In genomic region chr4:110527156-110527555, GRCh38 we compare ENCODE assay signal across 22 cellular contexts. TPM values are rescaled to one million over a fixed set of nuclear protein-coding genes. Genes with fewer than 3 reads are reported as not detected.
DNase-seq lines count a peak whose midpoint lies in the region; FAIRE-seq lines count a peak whose summit lies in the region.
"Had no signal": no experiment of that assay in that cellular context is flagged by ENCODE, and none has a peak within 500 bp of the region (broad histone marks: within the 10 kb centered on the region; RNA-seq: fewer than 3 reads in every experiment).

No MANE protein-coding gene starts in this region.

- CTCF ChIA-PET in activated CD4-positive, alpha-beta memory T cell treated with anti-CD3 and anti-CD28 coated beads, Interleukin-2, amount 10 ng/mL, durations not matched to agents 7 days and 5 days (lab: Charles Lee), result interaction anchor here (1.6 kb wide), 1 partner anchor 9 kb away, joined by 3 read pairs; no protein-coding TSS in a partner anchor

- DNase-seq in activated T-cell treated with anti-CD3 and anti-CD28 coated beads for 24 hours (ENCODE audit: low read depth), result peak; percentile 13
- DNase-seq in activated T-cell treated with anti-CD3 and anti-CD28 coated beads, Interleukin-2, amount 50 U/mL, for 24 hours, result no peak
- peak; percentile 10 for DNase-seq in KBM-7
- DNase-seq in activated CD4-positive, alpha-beta memory T cell treated with anti-CD3 and anti-CD28 coated beads, Interleukin-2, amount 10 ng/mL, durations not matched to agents 7 days and 5 days, result peak; percentile 68
- DNase-seq in stimulated activated CD4-positive, alpha-beta T cell treated with anti-CD3 and anti-CD28 coated beads, Interleukin-2, amount 100 ng/mL, for 24 hours, result peak; percentile 7 to 34
- DNase-seq in GM19239 (ENCODE audit: insufficient read length, low spot score), result no peak
- DNase-seq in inferior parietal cortex (ENCODE audit: extremely low spot score), result no peak
- no peak for DNase-seq in iPS-NIHi11 (ENCODE audit: low spot score)
- DNase-seq: activated B cell treated with CpG ODN at 0.5 μM for 24 hours, anterior cingulate cortex, HCEC 1CT, heart right ventricle, Kasumi-1, mucosa of descending colon, NCI-H1092 treated with DMSO at 0.1 percent for 48 hours, NCI-H2029 treated with DMSO at 0.1 percent for 48 hours, NCI-H446 treated with DMSO at 0.1 percent for 48 hours, SK-N-SH, T1000, testis had no signal

- no peaks in the 10 kb centered on the region for H3K9me3 Mint-ChIP-seq in activated T-cell treated with anti-CD3 and anti-CD28 coated beads, Interleukin-2, amount 50 U/mL, for 24 hours
- no peaks in the 10 kb centered on the region for H3K9me3 Mint-ChIP-seq in activated CD4-positive, alpha-beta memory T cell treated with anti-CD3 and anti-CD28 coated beads, Interleukin-2, amount 10 ng/mL, durations not matched to agents 7 days and 5 days
- H3K9me3 Mint-ChIP-seq: activated B cell treated with CpG ODN at 0.5 μM for 24 hours had no signal

- H3K27me3 Mint-ChIP-seq in activated T-cell treated with anti-CD3 and anti-CD28 coated beads, Interleukin-2, amount 50 U/mL, for 24 hours, result peaks cover 13% of the 10 kb centered on the region
- peaks cover 10% of the 10 kb centered on the region for H3K27me3 Mint-ChIP-seq in activated CD4-positive, alpha-beta memory T cell treated with anti-CD3 and anti-CD28 coated beads, Interleukin-2, amount 10 ng/mL, durations not matched to agents 7 days and 5 days
- H3K27me3 Mint-ChIP-seq: progenitor cell of endocrine pancreas had no signal

- peaks cover 15% of the 10 kb centered on the region for H3K4me1 Mint-ChIP-seq in activated T-cell treated with anti-CD3 and anti-CD28 coated beads, Interleukin-2, amount 50 U/mL, for 24 hours (ENCODE audit: low read depth)
- peaks cover 29% of the 10 kb centered on the region for H3K4me1 Mint-ChIP-seq in activated CD4-positive, alpha-beta memory T cell treated with anti-CD3 and anti-CD28 coated beads, Interleukin-2, amount 10 ng/mL, durations not matched to agents 7 days and 5 days
- H3K4me1 Mint-ChIP-seq: activated B cell treated with CpG ODN at 0.5 μM for 24 hours had no signal

- POLR2A ChIA-PET in activated CD4-positive, alpha-beta memory T cell treated with anti-CD3 and anti-CD28 coated beads, Interleukin-2, amount 10 ng/mL, durations not matched to agents 7 days and 5 days (lab: Charles Lee), result no interaction called here

- H3K36me3 Mint-ChIP-seq in activated T-cell treated with anti-CD3 and anti-CD28 coated beads, Interleukin-2, amount 50 U/mL, for 24 hours (ENCODE audit: low read depth), result no peaks in the 10 kb centered on the region
- no peaks in the 10 kb centered on the region for H3K36me3 Mint-ChIP-seq in activated CD4-positive, alpha-beta memory T cell treated with anti-CD3 and anti-CD28 coated beads, Interleukin-2, amount 10 ng/mL, durations not matched to agents 7 days and 5 days (ENCODE audit: low read depth)

- no peak overlapping the region for H3K27ac Mint-ChIP-seq in activated T-cell treated with anti-CD3 and anti-CD28 coated beads, Interleukin-2, amount 50 U/mL, for 24 hours
- H3K27ac Mint-ChIP-seq in activated CD4-positive, alpha-beta memory T cell treated with anti-CD3 and anti-CD28 coated beads, Interleukin-2, amount 10 ng/mL, durations not matched to agents 7 days and 5 days, result peak overlapping the region; percentile 36
- H3K27ac Mint-ChIP-seq: activated B cell treated with CpG ODN at 0.5 μM for 24 hours, progenitor cell of endocrine pancreas had no signal

- no peak for FAIRE-seq in GM19239 (lab: Jason Lieb, UNC)

- H3K4me3 Mint-ChIP-seq in activated T-cell treated with anti-CD3 and anti-CD28 coated beads, Interleukin-2, amount 50 U/mL, for 24 hours, result no peak overlapping the region
- no peak overlapping the region for H3K4me3 Mint-ChIP-seq in activated CD4-positive, alpha-beta memory T cell treated with anti-CD3 and anti-CD28 coated beads, Interleukin-2, amount 10 ng/mL, durations not matched to agents 7 days and 5 days
- H3K4me3 Mint-ChIP-seq: activated B cell treated with CpG ODN at 0.5 μM for 24 hours had no signal

- in situ Hi-C loops in KBM-7 (cut with MboI; ENCODE audit: low pct_unique_long_range_greater_than_20kb, low sequenced_read_pairs), result loop anchor here (10.0 kb wide), 1 partner anchor 522 kb away; no protein-coding TSS in a partner anchor

RNA-seq across cellular contexts. Expression of gene ENPEP, which starts 51.2 kb away (rescaled TPM):
- under 1 TPM; 0.15 to 0.65 TPM for total RNA-seq in activated CD4-positive, alpha-beta memory T cell treated with anti-CD3 and anti-CD28 coated beads, Interleukin-2, amount 10 ng/mL, durations not matched to agents 7 days and 5 days
- total RNA-seq: activated B cell treated with CpG ODN at 0.5 μM for 24 hours, HT1080 had no signal

Comparison
In these comparisons a context has a peak if more than half of its experiments do, and no peak if none do; other contexts are left out.
1. DNase-seq: peak in activated T-cell treated with anti-CD3 and anti-CD28 coated beads for 24 hours (single experiment), KBM-7 (single experiment), activated CD4-positive, alpha-beta memory T cell treated with anti-CD3 and anti-CD28 coated beads, Interleukin-2, amount 10 ng/mL, durations not matched to agents 7 days and 5 days (single experiment) and stimulated activated CD4-positive, alpha-beta T cell treated with anti-CD3 and anti-CD28 coated beads, Interleukin-2, amount 100 ng/mL, for 24 hours (2 of 2); none in activated T-cell treated with anti-CD3 and anti-CD28 coated beads, Interleukin-2, amount 50 U/mL, for 24 hours (single experiment), GM19239 (single experiment), inferior parietal cortex (single experiment) and iPS-NIHi11 (single experiment).